1 cellular context compared by ENCODE assay signal in genomic region chr11:71962428-71963038, GRCh38.
TF ChIP-seq lines count a peak whose summit lies in the region.

No MANE protein-coding gene starts in this region.

TF ChIP-seq in HepG2, 621 proteins besides CTCF, POLR2A, EP300 and RAD21:
- TF ChIP-seq MAFK (conservative IDR thresholded peaks at IDR 0.05 in 1 of 2, IDR thresholded peaks at IDR 0.05 in 1 of 2; ENCODE audit: low read length in 2 of 2) (peak; percentile 66 to 70), ATF4 (CRISPR knock-in tag; IDR thresholded peaks at IDR 0.05) (no peak), NFE2L2 (IDR thresholded peaks at IDR 0.05; ENCODE audit: low read length) (peak; percentile 83), HMG20A (CRISPR knock-in tag; IDR thresholded peaks at IDR 0.05; ENCODE audit: borderline replicate concordance) (no peak), ZNF574 (CRISPR knock-in tag; IDR thresholded peaks at IDR 0.05) (no peak), RFX1 (IDR thresholded peaks at IDR 0.05) (no peak), ZNF256 (CRISPR knock-in tag; conservative IDR thresholded peaks at IDR 0.05) (no peak), ZNF782 (CRISPR knock-in tag; IDR thresholded peaks at IDR 0.05; ENCODE audit: borderline replicate concordance) (no peak), AHDC1 (CRISPR knock-in tag; IDR thresholded peaks at IDR 0.05; ENCODE audit: borderline replicate concordance) (no peak), ZBTB43 (CRISPR knock-in tag; conservative IDR thresholded peaks at IDR 0.05) (no peak), SATB2 (CRISPR knock-in tag; IDR thresholded peaks at IDR 0.05) (no peak), PTBP1 (IDR thresholded peaks at IDR 0.05; ENCODE audit: low read depth, low read length, poor library complexity, severe bottlenecking) (no peak)
